In genomic region chr2:209519911-209520310, GRCh38 we compare ENCODE assay signal across 19 cellular contexts.
DNase-seq lines count a peak whose midpoint lies in the region; ATAC-seq and TF ChIP-seq lines count a peak whose summit lies in the region.
"Had no signal": no experiment of that assay in that cellular context is flagged by ENCODE, and none has a peak within 500 bp of the region (broad histone marks: within the 10 kb centered on the region; RNA-seq: fewer than 3 reads in every experiment).

No MANE protein-coding gene starts in this region.

- TF ChIP-seq CTCF in GM23338 (conservative IDR thresholded peaks at IDR 0.05; ENCODE audit: low read depth in 2 of 2) (no peak), glutamatergic neuron (IDR thresholded peaks at IDR 0.05; ENCODE audit: partially characterized antibody, unreplicated experiment) (no peak)

- H3K79me2 ChIP-seq in GM23338 (replicated peaks; ENCODE audit: insufficient read depth), result no peaks in the 10 kb centered on the region

- peaks cover 14% of the 10 kb centered on the region for H3K4me1 ChIP-seq in GM23338 (ENCODE audit: insufficient read depth)
- H3K4me1 ChIP-seq: psoas muscle, transverse colon had no signal

- no peaks in the 10 kb centered on the region for H3K36me3 Mint-ChIP-seq in GM23338 (ENCODE audit: low read depth)
- H3K36me3 Mint-ChIP-seq in glutamatergic neuron (ENCODE audit: unreplicated experiment), result no peaks in the 10 kb centered on the region

- no peak overlapping the region for H3K27ac Mint-ChIP-seq in GM23338
- H3K27ac Mint-ChIP-seq in glutamatergic neuron (ENCODE audit: unreplicated experiment), result peak overlapping the region; percentile 69
- H3K27ac Mint-ChIP-seq: HFFc6; T-helper 1 cell treated with Interleukin-12 subunit alpha and Interleukin-12 subunit beta and Interleukin-4 antibody, amounts not matched to agents 30 μg/mL and 1 μg/mL, for 36 hours had no signal

- DNase-seq in GM23338 (ENCODE audit: low spot score), result peak; percentile 30
- peak; percentile 69 for DNase-seq in NCI-H1436 treated with DMSO at 0.1 percent for 48 hours (lab: John Stamatoyannopoulos, UW)
- peak; percentile 90 for DNase-seq in NCI-H446 treated with DMSO at 0.1 percent for 48 hours (lab: John Stamatoyannopoulos, UW)
- no peak for DNase-seq in glutamatergic neuron
- no peak for DNase-seq in putamen (ENCODE audit: low spot score)
- DNase-seq in Kasumi-1 (lab: John Stamatoyannopoulos, UW), result no peak
- DNase-seq: activated CD4-positive, alpha-beta T cell treated with anti-CD3 and anti-CD28 coated beads for 48 hours; activated T-cell treated with anti-CD3 and anti-CD28 coated beads, Interleukin-2, amount 50 U/mL, for 4 hours; brain microvascular endothelial cell; heart right ventricle; HFFc6; mesenchymal stem cell; MG63; NCI-H2029; psoas muscle; transverse colon had no signal

- no peaks in the 10 kb centered on the region for H3K36me3 ChIP-seq in GM23338 (ENCODE audit: insufficient read depth)
- H3K36me3 ChIP-seq: brain microvascular endothelial cell, heart right ventricle, MG63, transverse colon had no signal

- peaks cover 11% of the 10 kb centered on the region; the same call in 2 of the 3 replicates for H3K4me1 Mint-ChIP-seq in GM23338
- peaks cover 31% of the 10 kb centered on the region for H3K4me1 Mint-ChIP-seq in glutamatergic neuron (ENCODE audit: low read depth, unreplicated experiment)

- H3K9me3 Mint-ChIP-seq in GM23338 (peaks cover 13% of the 10 kb centered on the region; the same call in 2 of the 3 replicates), glutamatergic neuron (ENCODE audit: unreplicated experiment) (no peaks in the 10 kb centered on the region)
- H3K9me3 Mint-ChIP-seq: activated T-cell treated with anti-CD3 and anti-CD28 coated beads, Interleukin-2, amount 50 U/mL, for 4 hours; HFFc6; T-helper 1 cell treated with Interleukin-12 subunit alpha and Interleukin-12 subunit beta and Interleukin-4 antibody, amounts not matched to agents 30 μg/mL and 1 μg/mL, for 36 hours had no signal

- no peak overlapping the region for H2AFZ ChIP-seq in GM23338

- H3K27ac ChIP-seq in GM23338 (ENCODE audit: low read depth), result no peak overlapping the region
- H3K27ac ChIP-seq: brain microvascular endothelial cell, heart right ventricle, psoas muscle, transverse colon had no signal

- H3K4me3 Mint-ChIP-seq in GM23338 (no peak overlapping the region), glutamatergic neuron (ENCODE audit: unreplicated experiment) (no peak overlapping the region)
- H3K4me3 Mint-ChIP-seq: activated T-cell treated with anti-CD3 and anti-CD28 coated beads, Interleukin-2, amount 50 U/mL, for 4 hours; HFFc6; T-helper 1 cell treated with Interleukin-12 subunit alpha and Interleukin-12 subunit beta and Interleukin-4 antibody, amounts not matched to agents 30 μg/mL and 1 μg/mL, for 36 hours had no signal

- H3K27me3 Mint-ChIP-seq in GM23338 (ENCODE audit: insufficient read depth, low read depth, poor library complexity) (peaks cover 47% of the 10 kb centered on the region), glutamatergic neuron (ENCODE audit: unreplicated experiment) (peaks cover 6% of the 10 kb centered on the region)

- no peaks in the 10 kb centered on the region for H3F3A ChIP-seq in GM23338 (replicated peaks; ENCODE audit: low read depth)

- H4K20me1 ChIP-seq in GM23338 (replicated peaks; ENCODE audit: insufficient read depth), result peaks cover 6% of the 10 kb centered on the region

- H3K27me3 ChIP-seq in GM23338 (ENCODE audit: insufficient read depth), result peaks cover 98% of the 10 kb centered on the region
- H3K27me3 ChIP-seq: brain microvascular endothelial cell, heart right ventricle, MG63, transverse colon had no signal

- peak overlapping the region; percentile 7; the same call in 1 of the 2 replicates for H3K4me3 ChIP-seq in GM23338
- H3K4me3 ChIP-seq: heart right ventricle, MG63, psoas muscle, transverse colon had no signal

- H3K9me2 ChIP-seq in GM23338 (ENCODE audit: insufficient read depth), result no peaks in the 10 kb centered on the region

- ATAC-seq in GM23338 (peak; percentile 60), HG03139 (IDR thresholded peaks at IDR 0.05; ENCODE audit: unreplicated experiment) (no peak), GM21576 (IDR thresholded peaks at IDR 0.05; ENCODE audit: unreplicated experiment) (no peak)
- ATAC-seq: activated T-cell treated with anti-CD3 and anti-CD28 coated beads, Interleukin-2, amount 50 U/mL, for 4 hours; heart right ventricle; psoas muscle had no signal

- H3K4me2 ChIP-seq in GM23338, result peak overlapping the region; percentile 22

TF ChIP-seq in GM23338, 12 proteins besides CTCF, POLR2A, EP300 and RAD21:
- peak; percentile 56; the same call in 1 of the 2 replicates for TF ChIP-seq NANOG (IDR thresholded peaks at IDR 0.05; ENCODE audit: borderline replicate concordance)
- TF ChIP-seq ETS1 (IDR thresholded peaks at IDR 0.05), result no peak

Comparison
In these comparisons a context has a peak if more than half of its experiments do, and no peak if none do; other contexts are left out.
1. DNase-seq: peak in GM23338 (single experiment), NCI-H1436 treated with DMSO at 0.1 percent for 48 hours (single experiment) and NCI-H446 treated with DMSO at 0.1 percent for 48 hours (single experiment); none in glutamatergic neuron (single experiment), putamen (single experiment) and Kasumi-1 (0 of 2).